Comparison of ENCODE assay signal across 31 cellular contexts in genomic region chr13:107497661-107498060, GRCh38.
"Had no signal": no experiment of that assay in that cellular context is flagged by ENCODE, and none has a peak within 500 bp of the region (broad histone marks: within the 10 kb centered on the region; RNA-seq: fewer than 3 reads in every experiment).

No MANE protein-coding gene starts in this region.

- H3K9me3 ChIP-seq: adrenal gland, ascending aorta, body of pancreas, breast epithelium had no signal

- H3K27ac ChIP-seq: adrenal gland, ascending aorta, body of pancreas, brain microvascular endothelial cell, breast epithelium, cardiac muscle cell had no signal

- ATAC-seq: activated naive CD4-positive, alpha-beta T cell treated with anti-CD3 and anti-CD28 coated beads, Interleukin-2, amount 50 U/mL, for 72 hours; activated naive CD8-positive, alpha-beta T cell treated with anti-CD3 and anti-CD28 coated beads, Interleukin-2, amount 50 U/mL, for 24 hours; activated T-cell treated with anti-CD3 and anti-CD28 coated beads, Interleukin-2, amount 50 U/mL, for 4 hours; activated T-cell treated with anti-CD3 and anti-CD28 coated beads, Interleukin-2, amount 50 U/mL, for 72 hours; activated T-helper 17 cell treated with anti-CD3 and anti-CD28 coated beads, Interleukin-2, amount 50 U/mL, for 72 hours; body of pancreas had no signal

- H3K36me3 ChIP-seq: adrenal gland, ascending aorta, brain microvascular endothelial cell, breast epithelium, cardiac muscle cell had no signal

- DNase-seq: activated effector memory CD4-positive, alpha-beta T cell treated with anti-CD3 and anti-CD28 coated beads, Interleukin-2, amount 50 U/mL, for 16 hours; activated effector memory CD4-positive, alpha-beta T cell treated with Interleukin-2 at 50 U/mL for 16 hours; activated gamma-delta T cell; activated gamma-delta T cell treated with Interleukin-2 at 50 U/mL for 16 hours; activated naive CD4-positive, alpha-beta T cell; activated naive CD4-positive, alpha-beta T cell treated with anti-CD3 and anti-CD28 coated beads for 36 hours; activated naive CD4-positive, alpha-beta T cell treated with anti-CD3 and anti-CD28 coated beads, Interleukin-2, amount 10 ng/mL, durations not matched to agents 7 days and 5 days; activated naive CD4-positive, alpha-beta T cell treated with anti-CD3 and anti-CD28 coated beads, Interleukin-2, amount 50 U/mL, for 16 hours; activated naive CD4-positive, alpha-beta T cell treated with Interleukin-2 at 50 U/mL for 16 hours; activated naive CD8-positive, alpha-beta T cell treated with anti-CD3 and anti-CD28 coated beads for 36 hours; activated naive CD8-positive, alpha-beta T cell treated with anti-CD3 and anti-CD28 coated beads, Interleukin-2, amount 10 ng/mL, durations not matched to agents 7 days and 5 days; activated naive CD8-positive, alpha-beta T cell treated with anti-CD3 and anti-CD28 coated beads, Interleukin-2, amount 50 U/mL, for 24 hours; activated T-cell treated with anti-CD3 and anti-CD28 coated beads, Interleukin-2, amount 50 U/mL, for 24 hours; activated T-cell treated with anti-CD3 and anti-CD28 coated beads, Interleukin-2, amount 50 U/mL, for 4 hours; activated T-cell treated with anti-CD3 and anti-CD28 coated beads, Interleukin-2, amount 50 U/mL, for 48 hours; activated T-cell treated with anti-CD3 and anti-CD28 coated beads, Interleukin-2, amount 50 U/mL, for 72 hours; adrenal gland; amniotic stem cell; amygdala; anterior cingulate cortex; aorta; body of pancreas; brain microvascular endothelial cell; caudate nucleus; central memory CD4-positive, alpha-beta T cell; cerebellar nuclear complex had no signal

- H3K4me3 ChIP-seq: adrenal gland, ascending aorta, body of pancreas, breast epithelium, cardiac muscle cell had no signal

- H3K4me1 ChIP-seq: adrenal gland, ascending aorta, body of pancreas, breast epithelium had no signal

- H3K27me3 ChIP-seq: adrenal gland, ascending aorta, body of pancreas, brain microvascular endothelial cell, breast epithelium, cardiac muscle cell had no signal
